Comparison of ENCODE assay signal across 1 cellular context in genomic region chr2:235105821-235106359, GRCh38.
TF ChIP-seq lines count a peak whose summit lies in the region.

No MANE protein-coding gene starts in this region.

TF ChIP-seq in HepG2, 621 proteins besides CTCF, POLR2A, EP300 and RAD21 (continued from another document and continues in another):
- 0 out of 2 replicates have a peak, but pooled peaks have one; percentile 54 for TF ChIP-seq ZNF512 (CRISPR knock-in tag; IDR thresholded peaks at IDR 0.05)
- no peak for TF ChIP-seq ATF6 (CRISPR knock-in tag; conservative IDR thresholded peaks at IDR 0.05)
- peak; percentile 63; the same call in 1 of the 2 replicates for TF ChIP-seq THAP9 (CRISPR knock-in tag; IDR thresholded peaks at IDR 0.05; ENCODE audit: borderline replicate concordance)
- TF ChIP-seq ZBTB49 (CRISPR knock-in tag; IDR thresholded peaks at IDR 0.05; ENCODE audit: borderline replicate concordance): no peak
- no peak for TF ChIP-seq KLF15 (CRISPR knock-in tag; IDR thresholded peaks at IDR 0.05; ENCODE audit: borderline replicate concordance)
- TF ChIP-seq THAP7 (CRISPR knock-in tag; IDR thresholded peaks at IDR 0.05): no peak
- TF ChIP-seq FOXK2 (IDR thresholded peaks at IDR 0.05): no peak
- TF ChIP-seq HOXA9 (CRISPR knock-in tag; IDR thresholded peaks at IDR 0.05; ENCODE audit: borderline replicate concordance): no peak
- no peak for TF ChIP-seq FLYWCH1 (CRISPR knock-in tag; IDR thresholded peaks at IDR 0.05)
- TF ChIP-seq ZNF557 (CRISPR knock-in tag; IDR thresholded peaks at IDR 0.05): no peak
- TF ChIP-seq ZBTB7B (CRISPR knock-in tag; IDR thresholded peaks at IDR 0.05): peak; percentile 70; the same call in 1 of the 2 replicates
- no peak for TF ChIP-seq KIAA2018 (CRISPR knock-in tag; IDR thresholded peaks at IDR 0.05; ENCODE audit: borderline replicate concordance)
- no peak for TF ChIP-seq XBP1 (CRISPR knock-in tag; IDR thresholded peaks at IDR 0.05)
- no peak for TF ChIP-seq SIX4 (CRISPR knock-in tag; IDR thresholded peaks at IDR 0.05)
- peak; percentile 50; the same call in 1 of the 2 replicates for TF ChIP-seq ZNF598 (CRISPR knock-in tag; IDR thresholded peaks at IDR 0.05; ENCODE audit: borderline replicate concordance)
- TF ChIP-seq ZNF275 (CRISPR knock-in tag; IDR thresholded peaks at IDR 0.05; ENCODE audit: borderline replicate concordance): no peak
- no peak for TF ChIP-seq JARID2 (CRISPR knock-in tag; IDR thresholded peaks at IDR 0.05; ENCODE audit: insufficient replicate concordance)
- TF ChIP-seq CREBL2 (CRISPR knock-in tag; IDR thresholded peaks at IDR 0.05; ENCODE audit: borderline replicate concordance): no peak
- TF ChIP-seq FOXO1 (CRISPR knock-in tag; IDR thresholded peaks at IDR 0.05): peak; percentile 89; the same call in 1 of the 2 replicates
- peak; percentile 33; the same call in 1 of the 2 replicates for TF ChIP-seq STAG1 (CRISPR knock-in tag; IDR thresholded peaks at IDR 0.05)
- no peak for TF ChIP-seq BRF2 (CRISPR knock-in tag; IDR thresholded peaks at IDR 0.05)
- TF ChIP-seq ZNF354B (CRISPR knock-in tag; IDR thresholded peaks at IDR 0.05): peak; percentile 61; the same call in 1 of the 2 replicates
- TF ChIP-seq ZNF639 (CRISPR knock-in tag; conservative IDR thresholded peaks at IDR 0.05): no peak
- TF ChIP-seq NFE2L1 (CRISPR knock-in tag; IDR thresholded peaks at IDR 0.05; ENCODE audit: borderline replicate concordance): no peak
- no peak for TF ChIP-seq ZNF101 (CRISPR knock-in tag; IDR thresholded peaks at IDR 0.05; ENCODE audit: borderline replicate concordance, low read depth)
- TF ChIP-seq ZNF18 (CRISPR knock-in tag; IDR thresholded peaks at IDR 0.05; ENCODE audit: insufficient replicate concordance): no peak
